In the genomic region with DNA sequence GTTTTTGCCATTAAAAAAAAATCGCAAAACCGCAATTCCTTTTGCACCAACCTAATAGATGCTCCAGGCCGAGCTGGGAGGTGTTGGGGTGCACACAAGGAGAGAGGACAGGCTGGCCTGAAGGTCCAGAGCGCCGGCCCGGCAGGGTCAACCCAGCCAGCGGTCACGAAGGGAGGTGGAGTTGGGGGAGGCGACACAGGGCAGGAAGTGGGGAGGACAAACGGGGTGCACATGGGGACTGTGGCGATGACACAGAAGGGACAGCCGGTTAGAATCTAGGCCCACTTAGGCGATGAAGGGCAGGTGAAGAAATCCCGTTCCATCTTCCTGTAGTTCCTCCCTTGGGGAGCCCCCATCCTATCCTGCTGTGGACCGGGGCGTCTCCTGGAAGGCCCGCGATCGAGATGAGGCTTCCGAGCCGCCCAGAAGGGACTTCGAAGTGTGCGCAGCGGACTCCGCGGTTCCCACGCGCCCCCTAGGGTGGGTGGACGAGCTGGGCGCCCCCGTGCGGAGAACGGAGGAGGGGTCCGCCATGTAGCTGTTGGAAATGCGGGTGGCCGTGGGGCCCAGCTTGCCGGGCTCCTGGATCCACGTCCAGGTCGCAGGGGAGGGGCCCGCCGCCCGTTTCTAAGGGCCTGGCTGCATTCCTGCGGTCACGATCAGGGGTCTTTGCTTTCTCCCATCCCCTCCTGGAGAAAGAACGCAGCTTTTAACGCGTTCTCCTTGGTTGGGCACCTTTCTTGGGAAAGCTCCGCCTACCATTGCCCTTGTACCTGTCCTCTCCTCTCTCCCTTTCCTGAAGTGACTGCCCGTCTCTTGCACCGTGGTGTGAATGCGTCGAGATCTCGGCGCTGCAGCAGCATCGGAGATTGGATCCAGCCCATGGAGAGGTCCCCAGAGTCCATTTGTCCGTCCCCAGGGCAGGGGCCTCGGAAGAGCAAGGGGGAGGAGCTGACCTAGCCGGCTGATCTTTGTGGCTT, we compare ENCODE assay signal across 9 cellular contexts. TPM values are rescaled to one million over a fixed set of nuclear protein-coding genes. Genes with fewer than 3 reads are reported as not detected.
DNase-seq lines count a peak whose midpoint lies in the region; ATAC-seq, FAIRE-seq and TF ChIP-seq lines count a peak whose summit lies in the region.
"Had no signal": no experiment of that assay in that cellular context is flagged by ENCODE, and none has a peak within 500 bp of the region (broad histone marks: within the 10 kb centered on the region; RNA-seq: fewer than 3 reads in every experiment).

No MANE protein-coding gene starts in this region.

- H3K27me3 Mint-ChIP-seq in activated naive CD4-positive, alpha-beta T cell treated with anti-CD3 and anti-CD28 coated beads, Interleukin-2, amount 10 ng/mL, durations not matched to agents 7 days and 5 days, result peaks cover 40% of the 10 kb centered on the region

- H3F3A ChIP-seq in MM.1S (ENCODE audit: insufficient read depth, low read length), result no peaks in the 10 kb centered on the region

- H3K9me2 ChIP-seq in MM.1S (replicated peaks; ENCODE audit: insufficient read depth, low read length), result no peaks in the 10 kb centered on the region

- no peak overlapping the region for H3K4me2 ChIP-seq in MM.1S (ENCODE audit: low read depth, low read length)

- WGBS in prostate gland, result 22% methylated on average over 37 of the region's 58 CpGs

- H4K20me1 ChIP-seq in MM.1S (ENCODE audit: insufficient read depth, low read length), result no peaks in the 10 kb centered on the region

- peaks cover 11% of the 10 kb centered on the region for H3K4me1 Mint-ChIP-seq in activated naive CD4-positive, alpha-beta T cell treated with anti-CD3 and anti-CD28 coated beads, Interleukin-2, amount 10 ng/mL, durations not matched to agents 7 days and 5 days

- H3K27ac ChIP-seq in prostate gland (no peak overlapping the region), MM.1S (ENCODE audit: low read length) (no peak overlapping the region)

- TF ChIP-seq POLR2A in GM12892 (IDR thresholded peaks at IDR 0.05; ENCODE audit: low read depth, low read length), result no peak
- no peak for TF ChIP-seq POLR2A in prostate gland (IDR thresholded peaks at IDR 0.05)

- H3K9me3 ChIP-seq in iPS-15b (ENCODE audit: control insufficient read depth, insufficient read depth, low read length) (no peaks in the 10 kb centered on the region), prostate gland (no peaks in the 10 kb centered on the region), MM.1S (replicated peaks; ENCODE audit: insufficient read depth, low read length) (no peaks in the 10 kb centered on the region)

- H3K27ac Mint-ChIP-seq in activated naive CD4-positive, alpha-beta T cell treated with anti-CD3 and anti-CD28 coated beads, Interleukin-2, amount 10 ng/mL, durations not matched to agents 7 days and 5 days, result no peak overlapping the region

- TF ChIP-seq CTCF in prostate gland (IDR thresholded peaks at IDR 0.05) (no peak), MM.1S (IDR thresholded peaks at IDR 0.05; ENCODE audit: low read length) (no peak)

- ATAC-seq in HG02623 (IDR thresholded peaks at IDR 0.05; ENCODE audit: unreplicated experiment) (peak; percentile 50), HG03139 (IDR thresholded peaks at IDR 0.05; ENCODE audit: unreplicated experiment) (no peak)
- ATAC-seq: HCT116 had no signal

- no peak for FAIRE-seq in GM12892 (lab: Jason Lieb, UNC)

- intact Hi-C loops in prostate gland (cut with DNase I), result no loop called here

- no peaks in the 10 kb centered on the region for H3K9me3 Mint-ChIP-seq in activated naive CD4-positive, alpha-beta T cell treated with anti-CD3 and anti-CD28 coated beads, Interleukin-2, amount 10 ng/mL, durations not matched to agents 7 days and 5 days

- H3K36me3 Mint-ChIP-seq in activated naive CD4-positive, alpha-beta T cell treated with anti-CD3 and anti-CD28 coated beads, Interleukin-2, amount 10 ng/mL, durations not matched to agents 7 days and 5 days, result no peaks in the 10 kb centered on the region

- H3K27me3 ChIP-seq in iPS-15b (ENCODE audit: control insufficient read depth, insufficient read depth, low read length), result peaks cover 11% of the 10 kb centered on the region
- no peaks in the 10 kb centered on the region for H3K27me3 ChIP-seq in prostate gland (replicated peaks; ENCODE audit: insufficient read depth)
- H3K27me3 ChIP-seq in MM.1S (replicated peaks; ENCODE audit: insufficient read depth, low read length), result no peaks in the 10 kb centered on the region

- DNase-seq in activated naive CD4-positive, alpha-beta T cell treated with anti-CD3 and anti-CD28 coated beads, Interleukin-2, amount 10 ng/mL, durations not matched to agents 7 days and 5 days, result peak; percentile 50
- peak; percentile 4 to 24 for DNase-seq in stimulated activated CD8-positive, alpha-beta memory T cell treated with anti-CD3 and anti-CD28 coated beads, Interleukin-15, amount 100 ng/mL, for 48 hours (ENCODE audit: low read depth in 2 of 2)
- DNase-seq in GM12892 (ENCODE audit: insufficient read length), result no peak
- DNase-seq in prostate gland (ENCODE audit: low spot score), result no peak
- DNase-seq in MM.1S, result no peak

- H3K36me3 ChIP-seq in iPS-15b (ENCODE audit: control insufficient read depth, insufficient read depth, low read length) (no peaks in the 10 kb centered on the region), prostate gland (no peaks in the 10 kb centered on the region), MM.1S (replicated peaks; ENCODE audit: insufficient read depth, low read length) (no peaks in the 10 kb centered on the region)

- CTCF ChIA-PET in activated naive CD4-positive, alpha-beta T cell treated with anti-CD3 and anti-CD28 coated beads, Interleukin-2, amount 10 ng/mL, durations not matched to agents 7 days and 5 days (lab: Charles Lee), result interaction anchor here (0.8 to 1.8 kb wide), 3 partner anchors 40 to 162 kb away, joined by 3 read pairs; a partner anchor contains a TSS

- H3K9ac ChIP-seq in iPS-15b (ENCODE audit: low read depth, low read length) (peak overlapping the region; percentile 18), MM.1S (ENCODE audit: low read length) (no peak overlapping the region)

- H3K79me2 ChIP-seq in MM.1S (ENCODE audit: low read length), result no peaks in the 10 kb centered on the region

- H2AFZ ChIP-seq in MM.1S (ENCODE audit: low read length), result no peak overlapping the region

- H3K4me3 Mint-ChIP-seq in activated naive CD4-positive, alpha-beta T cell treated with anti-CD3 and anti-CD28 coated beads, Interleukin-2, amount 10 ng/mL, durations not matched to agents 7 days and 5 days, result no peak overlapping the region

- peak overlapping the region; percentile 61 for H3K4me3 ChIP-seq in iPS-15b (ENCODE audit: low read depth, low read length)
- no peak overlapping the region for H3K4me3 ChIP-seq in prostate gland
- H3K4me3 ChIP-seq in MM.1S (ENCODE audit: low read length), result no peak overlapping the region

- H3K4me1 ChIP-seq in iPS-15b (ENCODE audit: control insufficient read depth, insufficient read depth, low read length) (no peaks in the 10 kb centered on the region), prostate gland (replicated peaks) (no peaks in the 10 kb centered on the region), MM.1S (ENCODE audit: low read length) (0 out of 2 replicates have a peak, but pooled peaks cover 3% of the 10 kb centered on the region)

RNA-seq across cellular contexts. Expression of a gene that starts 17.0 kb away (rescaled TPM):
- polyA plus RNA-seq in GM12892 (2012; ENCODE audit: missing spikeins), result 43.2 TPM
- total RNA-seq in prostate gland, result 10 to 100 TPM; 24.5 to 48.9 TPM

Comparison
In these comparisons a context has a peak if more than half of its experiments do, and no peak if none do; other contexts are left out.
1. DNase-seq: peak in activated naive CD4-positive, alpha-beta T cell treated with anti-CD3 and anti-CD28 coated beads, Interleukin-2, amount 10 ng/mL, durations not matched to agents 7 days and 5 days (single experiment) and stimulated activated CD8-positive, alpha-beta memory T cell treated with anti-CD3 and anti-CD28 coated beads, Interleukin-15, amount 100 ng/mL, for 48 hours (2 of 2); none in GM12892 (single experiment), prostate gland (single experiment) and MM.1S (single experiment).